9 cellular contexts compared by ENCODE assay signal in genomic region chr17:64118452-64118979, GRCh38. TPM values are rescaled to one million over a fixed set of nuclear protein-coding genes. Genes with fewer than 3 reads are reported as not detected.
DNase-seq lines count a peak whose midpoint lies in the region; ATAC-seq and FAIRE-seq lines count a peak whose summit lies in the region.
"Had no signal": no experiment of that assay in that cellular context is flagged by ENCODE, and none has a peak within 500 bp of the region (broad histone marks: within the 10 kb centered on the region; RNA-seq: fewer than 3 reads in every experiment).

No MANE protein-coding gene starts in this region.

- H3K4me1 ChIP-seq in esophagus (ENCODE audit: control insufficient read depth in 2 of 2, insufficient read depth in 2 of 2, low read length in 1 of 2) (peaks cover 0 to 7% of the 10 kb centered on the region in 2 donors), small intestine (ENCODE audit: control insufficient read depth in 2 of 2, insufficient read depth in 1 of 2, low read depth in 1 of 2, low read length in 1 of 2) (peaks cover 9 to 36% of the 10 kb centered on the region in 2 donors)

- DNase-seq in SIG-M5 treated with dmso at 0.1 percent for 504 hours (lab: John Stamatoyannopoulos, UW; ENCODE audit: unreplicated experiment) (peak; percentile 59), SIG-M5 (lab: John Stamatoyannopoulos, UW) (no peak), NOMO-1 (lab: John Stamatoyannopoulos, UW; ENCODE audit: unreplicated experiment in 2 of 2) (peak; percentile 61 to 79), small intestine (peak; percentile 51), amniotic stem cell (lab: John Stamatoyannopoulos, UW) (no peak)
- no peak for DNase-seq in effector CD4-positive, alpha-beta T cell

- H3K27ac ChIP-seq in esophagus (ENCODE audit: low read depth in 2 of 2, low read length in 1 of 2) (peak overlapping the region; percentile 7 to 64), small intestine (ENCODE audit: low read depth in 1 of 2, low read length in 1 of 2) (peak overlapping the region in 1 of 2 donors; percentile 48)

- H3K9me3 ChIP-seq in esophagus (ENCODE audit: control insufficient read depth in 2 of 2, insufficient read depth in 1 of 2, low read depth in 1 of 2, low read length in 1 of 2) (no peaks in the 10 kb centered on the region), small intestine (ENCODE audit: control insufficient read depth, low read depth) (no peaks in the 10 kb centered on the region)

- FAIRE-seq in small intestine (lab: Jason Lieb, UNC) = no peak

- H3K36me3 ChIP-seq in esophagus (ENCODE audit: control insufficient read depth in 2 of 2, insufficient read depth in 2 of 2, low read length in 1 of 2) (no peaks in the 10 kb centered on the region), small intestine (ENCODE audit: control insufficient read depth in 2 of 2, insufficient read depth in 2 of 2, low read length in 2 of 2) (no peaks in the 10 kb centered on the region)

- no peaks in the 10 kb centered on the region for H3K27me3 ChIP-seq in esophagus (ENCODE audit: control insufficient read depth in 1 of 2, insufficient read depth in 2 of 2, low read length in 2 of 2)
- no peaks in the 10 kb centered on the region for H3K27me3 ChIP-seq in small intestine (ENCODE audit: control insufficient read depth in 2 of 2, insufficient read depth in 2 of 2, low read length in 2 of 2)

- 11 to 15% methylated on average over 5 of the region's 5 CpGs for WGBS in esophagus, 2 donors
- WGBS in small intestine, 3 donors = 9 to 27% (median 26%) methylated on average over 5 of the region's 5 CpGs

- H3K4me3 ChIP-seq in esophagus (ENCODE audit: low read depth in 1 of 2, low read length in 2 of 2) (no peak overlapping the region), small intestine (ENCODE audit: low read depth in 1 of 2, low read length in 2 of 2) (no peak overlapping the region)

- no peak for ATAC-seq in GM18867 (IDR thresholded peaks at IDR 0.05; ENCODE audit: unreplicated experiment)
- ATAC-seq: SK-N-SH treated with all-trans-retinoic acid at 6 μM for 48 hours had no signal

RNA-seq across cellular contexts. Expression of gene ERN1, which starts 11.4 kb away (rescaled TPM):
- 1 to 10 TPM; 4.5 TPM for polyA plus RNA-seq in esophagus
- polyA plus RNA-seq in small intestine = 10 to 100 TPM in 1 of 3 donors, 1 to 10 TPM in 2; 2.2 to 10.3 (median 2.7) TPM

Comparison
In these comparisons a context has a peak if more than half of its experiments do, and no peak if none do; other contexts are left out.
1. DNase-seq: peak in SIG-M5 treated with dmso at 0.1 percent for 504 hours (single experiment), NOMO-1 (2 of 2) and small intestine (single experiment); none in SIG-M5 (single experiment), effector CD4-positive, alpha-beta T cell (single experiment) and amniotic stem cell (single experiment).